ENCODE assay signal across 1 cellular context in genomic region chr1:44297695-44298400, GRCh38.
TF ChIP-seq lines count a peak whose summit lies in the region.

No MANE protein-coding gene starts in this region.

TF ChIP-seq in HepG2, 621 proteins besides CTCF, POLR2A, EP300 and RAD21 (continued from another document and continues in another):
- TF ChIP-seq ZNF136 (CRISPR knock-in tag; IDR thresholded peaks at IDR 0.05; ENCODE audit: low read depth): no peak
- TF ChIP-seq GPN1 (CRISPR knock-in tag; IDR thresholded peaks at IDR 0.05; ENCODE audit: borderline replicate concordance): no peak
- TF ChIP-seq ZNF546 (CRISPR knock-in tag; conservative IDR thresholded peaks at IDR 0.05): no peak
- TF ChIP-seq ZNF24 (IDR thresholded peaks at IDR 0.05): no peak
- peak; percentile 89 for TF ChIP-seq GATAD2A (CRISPR knock-in tag; IDR thresholded peaks at IDR 0.05)
- no peak for TF ChIP-seq ZNF274 (CRISPR knock-in tag; IDR thresholded peaks at IDR 0.05)
- TF ChIP-seq FOSL1 (CRISPR knock-in tag; IDR thresholded peaks at IDR 0.05; ENCODE audit: borderline replicate concordance): no peak
- TF ChIP-seq CREM (IDR thresholded peaks at IDR 0.05): 0 out of 2 replicates have a peak, but pooled peaks have one; percentile 15
- TF ChIP-seq CREM (CRISPR knock-in tag; IDR thresholded peaks at IDR 0.05): no peak
- TF ChIP-seq ZNF607 (CRISPR knock-in tag; IDR thresholded peaks at IDR 0.05; ENCODE audit: borderline replicate concordance): peak; percentile 29; the same call in 1 of the 2 replicates
- TF ChIP-seq ZNF567 (CRISPR knock-in tag; IDR thresholded peaks at IDR 0.05; ENCODE audit: borderline replicate concordance): no peak
- no peak for TF ChIP-seq ZNF296 (CRISPR knock-in tag; conservative IDR thresholded peaks at IDR 0.05)
- TF ChIP-seq ZNF367 (CRISPR knock-in tag; IDR thresholded peaks at IDR 0.05; ENCODE audit: borderline replicate concordance): no peak
- no peak for TF ChIP-seq ZNF879 (CRISPR knock-in tag; IDR thresholded peaks at IDR 0.05)
- no peak for TF ChIP-seq HOXA7 (CRISPR knock-in tag; IDR thresholded peaks at IDR 0.05)
- TF ChIP-seq, protein P1, sequence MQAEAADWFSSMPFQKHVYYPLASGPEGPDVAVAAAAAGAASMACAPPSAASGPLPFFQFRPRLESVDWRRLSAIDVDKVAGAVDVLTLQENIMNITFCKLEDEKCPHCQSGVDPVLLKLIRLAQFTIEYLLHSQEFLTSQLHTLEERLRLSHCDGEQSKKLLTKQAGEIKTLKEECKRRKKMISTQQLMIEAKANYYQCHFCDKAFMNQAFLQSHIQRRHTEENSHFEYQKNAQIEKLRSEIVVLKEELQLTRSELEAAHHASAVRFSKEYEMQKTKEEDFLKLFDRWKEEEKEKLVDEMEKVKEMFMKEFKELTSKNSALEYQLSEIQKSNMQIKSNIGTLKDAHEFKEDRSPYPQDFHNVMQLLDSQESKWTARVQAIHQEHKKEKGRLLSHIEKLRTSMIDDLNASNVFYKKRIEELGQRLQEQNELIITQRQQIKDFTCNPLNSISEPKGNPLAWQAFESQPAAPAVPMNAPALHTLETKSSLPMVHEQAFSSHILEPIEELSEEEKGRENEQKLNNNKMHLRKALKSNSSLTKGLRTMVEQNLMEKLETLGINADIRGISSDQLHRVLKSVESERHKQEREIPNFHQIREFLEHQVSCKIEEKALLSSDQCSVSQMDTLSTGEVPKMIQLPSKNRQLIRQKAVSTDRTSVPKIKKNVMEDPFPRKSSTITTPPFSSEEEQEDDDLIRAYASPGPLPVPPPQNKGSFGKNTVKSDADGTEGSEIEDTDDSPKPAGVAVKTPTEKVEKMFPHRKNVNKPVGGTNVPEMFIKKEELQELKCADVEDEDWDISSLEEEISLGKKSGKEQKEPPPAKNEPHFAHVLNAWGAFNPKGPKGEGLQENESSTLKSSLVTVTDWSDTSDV (CRISPR knock-in tag; IDR thresholded peaks at IDR 0.05): no peak
- peak; percentile 59; the same call in 1 of the 2 replicates for TF ChIP-seq TFAP4 (IDR thresholded peaks at IDR 0.05; ENCODE audit: borderline replicate concordance, low read depth)
- no peak for TF ChIP-seq ZNF34 (CRISPR knock-in tag; IDR thresholded peaks at IDR 0.05; ENCODE audit: borderline replicate concordance)
- TF ChIP-seq AKAP8 (CRISPR knock-in tag; IDR thresholded peaks at IDR 0.05): no peak
- no peak for TF ChIP-seq ZNF552 (CRISPR knock-in tag; IDR thresholded peaks at IDR 0.05; ENCODE audit: borderline replicate concordance)
- 0 out of 2 replicates have a peak, but pooled peaks have one; percentile 40 for TF ChIP-seq NFIC (IDR thresholded peaks at IDR 0.05; ENCODE audit: low read length)
- peak; percentile 67; the same call in 1 of the 2 replicates for TF ChIP-seq SOX5 (CRISPR knock-in tag; IDR thresholded peaks at IDR 0.05; ENCODE audit: borderline replicate concordance)
- no peak for TF ChIP-seq SIX4 (CRISPR knock-in tag; IDR thresholded peaks at IDR 0.05)
- TF ChIP-seq PRMT3 (CRISPR knock-in tag; IDR thresholded peaks at IDR 0.05; ENCODE audit: borderline replicate concordance, low read depth): no peak
- no peak for TF ChIP-seq MYPOP (CRISPR knock-in tag; IDR thresholded peaks at IDR 0.05)
- TF ChIP-seq, protein P2, sequence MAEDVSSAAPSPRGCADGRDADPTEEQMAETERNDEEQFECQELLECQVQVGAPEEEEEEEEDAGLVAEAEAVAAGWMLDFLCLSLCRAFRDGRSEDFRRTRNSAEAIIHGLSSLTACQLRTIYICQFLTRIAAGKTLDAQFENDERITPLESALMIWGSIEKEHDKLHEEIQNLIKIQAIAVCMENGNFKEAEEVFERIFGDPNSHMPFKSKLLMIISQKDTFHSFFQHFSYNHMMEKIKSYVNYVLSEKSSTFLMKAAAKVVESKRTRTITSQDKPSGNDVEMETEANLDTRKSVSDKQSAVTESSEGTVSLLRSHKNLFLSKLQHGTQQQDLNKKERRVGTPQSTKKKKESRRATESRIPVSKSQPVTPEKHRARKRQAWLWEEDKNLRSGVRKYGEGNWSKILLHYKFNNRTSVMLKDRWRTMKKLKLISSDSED (CRISPR knock-in tag; IDR thresholded peaks at IDR 0.05): no peak
- TF ChIP-seq FOSL2 (CRISPR knock-in tag; IDR thresholded peaks at IDR 0.05): peak; percentile 86
- TF ChIP-seq ZNF556 (CRISPR knock-in tag; IDR thresholded peaks at IDR 0.05; ENCODE audit: borderline replicate concordance): peak; percentile 28; the same call in 1 of the 2 replicates
- TF ChIP-seq CEBPB (IDR thresholded peaks at IDR 0.05; ENCODE audit: borderline replicate concordance, low read depth, low read length): no peak
- TF ChIP-seq HMG20A (CRISPR knock-in tag; IDR thresholded peaks at IDR 0.05; ENCODE audit: borderline replicate concordance): peak; percentile 74; the same call in 1 of the 2 replicates
- TF ChIP-seq, protein P3, sequence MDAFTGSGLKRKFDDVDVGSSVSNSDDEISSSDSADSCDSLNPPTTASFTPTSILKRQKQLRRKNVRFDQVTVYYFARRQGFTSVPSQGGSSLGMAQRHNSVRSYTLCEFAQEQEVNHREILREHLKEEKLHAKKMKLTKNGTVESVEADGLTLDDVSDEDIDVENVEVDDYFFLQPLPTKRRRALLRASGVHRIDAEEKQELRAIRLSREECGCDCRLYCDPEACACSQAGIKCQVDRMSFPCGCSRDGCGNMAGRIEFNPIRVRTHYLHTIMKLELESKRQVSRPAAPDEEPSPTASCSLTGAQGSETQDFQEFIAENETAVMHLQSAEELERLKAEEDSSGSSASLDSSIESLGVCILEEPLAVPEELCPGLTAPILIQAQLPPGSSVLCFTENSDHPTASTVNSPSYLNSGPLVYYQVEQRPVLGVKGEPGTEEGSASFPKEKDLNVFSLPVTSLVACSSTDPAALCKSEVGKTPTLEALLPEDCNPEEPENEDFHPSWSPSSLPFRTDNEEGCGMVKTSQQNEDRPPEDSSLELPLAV (CRISPR knock-in tag; conservative IDR thresholded peaks at IDR 0.05; ENCODE audit: low read depth): no peak
- no peak for TF ChIP-seq ZNF280B (CRISPR knock-in tag; IDR thresholded peaks at IDR 0.05; ENCODE audit: borderline replicate concordance)
- no peak for TF ChIP-seq ZFP91 (CRISPR knock-in tag; IDR thresholded peaks at IDR 0.05; ENCODE audit: borderline replicate concordance)
- TF ChIP-seq ZNF614 (CRISPR knock-in tag; IDR thresholded peaks at IDR 0.05; ENCODE audit: borderline replicate concordance): 0 out of 2 replicates have a peak, but pooled peaks have one; percentile 49
- TF ChIP-seq FOXO1 (CRISPR knock-in tag; IDR thresholded peaks at IDR 0.05): peak; percentile 71; the same call in 1 of the 2 replicates
- 0 out of 2 replicates have a peak, but pooled peaks have one; percentile 21 for TF ChIP-seq MEF2D (CRISPR knock-in tag; IDR thresholded peaks at IDR 0.05)
- TF ChIP-seq CHD2 (IDR thresholded peaks at IDR 0.05; ENCODE audit: low read depth, low read length): no peak
- no peak for TF ChIP-seq ZNF3 (CRISPR knock-in tag; IDR thresholded peaks at IDR 0.05)
- no peak for TF ChIP-seq FOXO4 (CRISPR knock-in tag; conservative IDR thresholded peaks at IDR 0.05)
- TF ChIP-seq ZNF318 (CRISPR knock-in tag; IDR thresholded peaks at IDR 0.05): no peak
- TF ChIP-seq KLF12 (CRISPR knock-in tag; IDR thresholded peaks at IDR 0.05; ENCODE audit: borderline replicate concordance): no peak
- peak; percentile 32; the same call in 1 of the 2 replicates for TF ChIP-seq ZNF441 (CRISPR knock-in tag; IDR thresholded peaks at IDR 0.05; ENCODE audit: borderline replicate concordance)
- no peak for TF ChIP-seq CHCHD3 (CRISPR knock-in tag; IDR thresholded peaks at IDR 0.05)
